ENCODE assay signal across 36 cellular contexts in the genomic region with DNA sequence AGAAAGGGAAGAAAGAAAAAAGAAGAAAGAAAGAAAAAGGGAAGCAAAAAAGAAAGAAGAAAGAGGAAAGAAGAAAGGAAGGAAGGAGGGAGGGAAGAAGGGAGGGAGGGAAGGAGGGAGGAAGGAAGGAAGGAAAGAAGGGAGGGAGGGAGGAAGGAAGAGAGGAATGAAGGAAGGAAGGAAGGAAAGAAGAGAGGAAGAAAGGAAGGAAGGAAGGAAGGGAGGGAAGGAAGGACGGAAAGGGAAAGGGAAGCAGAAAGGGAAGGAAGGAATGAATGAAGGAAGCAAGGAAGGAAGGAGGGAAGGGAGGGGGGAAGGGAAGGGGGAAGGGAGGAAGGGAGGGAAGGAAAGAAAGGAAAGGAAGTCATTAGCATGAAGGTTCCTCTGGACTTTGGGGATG.
"Had no signal": no experiment of that assay in that cellular context is flagged by ENCODE, and none has a peak within 500 bp of the region (broad histone marks: within the 10 kb centered on the region; RNA-seq: fewer than 3 reads in every experiment).

No MANE protein-coding gene starts in this region.

- FAIRE-seq: bronchial epithelial cell, TTC549 had no signal

- H3K27ac ChIP-seq: ascending aorta, cardiac muscle cell, VCaP had no signal

- H3K36me3 Mint-ChIP-seq: activated CD8-positive, alpha-beta memory T cell treated with anti-CD3 and anti-CD28 coated beads, Interleukin-2, amount 10 ng/mL, durations not matched to agents 7 days and 5 days; activated naive CD4-positive, alpha-beta T cell treated with anti-CD3 and anti-CD28 coated beads, Interleukin-2, amount 10 ng/mL, durations not matched to agents 7 days and 5 days; activated naive CD4-positive, alpha-beta T cell treated with anti-CD3 and anti-CD28 coated beads, Interleukin-2, amount 50 U/mL, for 24 hours; activated naive CD8-positive, alpha-beta T cell; activated naive CD8-positive, alpha-beta T cell treated with anti-CD3 and anti-CD28 coated beads, Interleukin-2, amount 10 ng/mL, durations not matched to agents 7 days and 5 days; brain had no signal

- H3K27ac Mint-ChIP-seq: activated B cell treated with CpG ODN at 0.5 μM for 24 hours; activated CD4-positive, alpha-beta memory T cell treated with anti-CD3 and anti-CD28 coated beads, Interleukin-2, amount 10 ng/mL, durations not matched to agents 7 days and 5 days; activated CD4-positive, alpha-beta T cell treated with anti-CD3 and anti-CD28 coated beads, Interleukin-2, amount 10 ng/mL, durations not matched to agents 7 days and 5 days; activated CD8-positive, alpha-beta memory T cell treated with anti-CD3 and anti-CD28 coated beads, Interleukin-2, amount 10 ng/mL, durations not matched to agents 7 days and 5 days; activated CD8-positive, alpha-beta T cell treated with anti-CD3 and anti-CD28 coated beads, Interleukin-2, amount 10 ng/mL, durations not matched to agents 7 days and 5 days; activated naive CD4-positive, alpha-beta T cell treated with anti-CD3 and anti-CD28 coated beads, Interleukin-2, amount 10 ng/mL, durations not matched to agents 7 days and 5 days; activated naive CD4-positive, alpha-beta T cell treated with anti-CD3 and anti-CD28 coated beads, Interleukin-2, amount 50 U/mL, for 24 hours; activated naive CD8-positive, alpha-beta T cell; activated naive CD8-positive, alpha-beta T cell treated with anti-CD3 and anti-CD28 coated beads, Interleukin-2, amount 10 ng/mL, durations not matched to agents 7 days and 5 days; activated naive CD8-positive, alpha-beta T cell treated with anti-CD3 and anti-CD28 coated beads, Interleukin-2, amount 50 U/mL, for 24 hours; activated T-cell treated with anti-CD3 and anti-CD28 coated beads, Interleukin-2, amount 50 U/mL, for 24 hours; activated T-helper 2 cell treated with anti-CD3 and anti-CD28 coated beads, Interferon-gamma antibody, Interleukin-2, Interleukin-4, amounts not matched to agents 10 μg/mL and 5 μg/mL and 100 μg/mL, durations not matched to agents 14 hours and 24 hours and 36 hours; brain; T-helper 1 cell treated with Interleukin-12 subunit alpha and Interleukin-12 subunit beta and Interleukin-4 antibody, amounts not matched to agents 30 μg/mL and 1 μg/mL, for 36 hours; T-helper 2 cell treated with Interferon-gamma antibody and Interleukin-4, amounts not matched to agents 5 μg/mL and 100 μg/mL, for 36 hours had no signal

- H3K4me1 Mint-ChIP-seq: activated B cell treated with CpG ODN at 0.5 μM for 24 hours; activated CD4-positive, alpha-beta memory T cell treated with anti-CD3 and anti-CD28 coated beads, Interleukin-2, amount 10 ng/mL, durations not matched to agents 7 days and 5 days; activated CD4-positive, alpha-beta T cell treated with anti-CD3 and anti-CD28 coated beads, Interleukin-2, amount 10 ng/mL, durations not matched to agents 7 days and 5 days; activated CD8-positive, alpha-beta memory T cell treated with anti-CD3 and anti-CD28 coated beads, Interleukin-2, amount 10 ng/mL, durations not matched to agents 7 days and 5 days; activated naive CD4-positive, alpha-beta T cell treated with anti-CD3 and anti-CD28 coated beads, Interleukin-2, amount 10 ng/mL, durations not matched to agents 7 days and 5 days; activated naive CD4-positive, alpha-beta T cell treated with anti-CD3 and anti-CD28 coated beads, Interleukin-2, amount 50 U/mL, for 24 hours; activated naive CD8-positive, alpha-beta T cell treated with anti-CD3 and anti-CD28 coated beads, Interleukin-2, amount 10 ng/mL, durations not matched to agents 7 days and 5 days; activated naive CD8-positive, alpha-beta T cell treated with anti-CD3 and anti-CD28 coated beads, Interleukin-2, amount 50 U/mL, for 24 hours; central memory CD8-positive, alpha-beta T cell had no signal

- H3K27me3 Mint-ChIP-seq: activated B cell treated with CpG ODN at 0.5 μM for 24 hours; activated CD4-positive, alpha-beta memory T cell treated with anti-CD3 and anti-CD28 coated beads, Interleukin-2, amount 10 ng/mL, durations not matched to agents 7 days and 5 days; activated CD4-positive, alpha-beta T cell treated with anti-CD3 and anti-CD28 coated beads, Interleukin-2, amount 10 ng/mL, durations not matched to agents 7 days and 5 days; activated CD8-positive, alpha-beta memory T cell treated with anti-CD3 and anti-CD28 coated beads, Interleukin-2, amount 10 ng/mL, durations not matched to agents 7 days and 5 days; activated naive CD4-positive, alpha-beta T cell treated with anti-CD3 and anti-CD28 coated beads, Interleukin-2, amount 10 ng/mL, durations not matched to agents 7 days and 5 days; activated naive CD4-positive, alpha-beta T cell treated with anti-CD3 and anti-CD28 coated beads, Interleukin-2, amount 50 U/mL, for 24 hours; activated naive CD8-positive, alpha-beta T cell; activated naive CD8-positive, alpha-beta T cell treated with anti-CD3 and anti-CD28 coated beads, Interleukin-2, amount 10 ng/mL, durations not matched to agents 7 days and 5 days; activated naive CD8-positive, alpha-beta T cell treated with anti-CD3 and anti-CD28 coated beads, Interleukin-2, amount 50 U/mL, for 24 hours; activated T-cell treated with anti-CD3 and anti-CD28 coated beads, Interleukin-2, amount 50 U/mL, for 24 hours; brain; central memory CD8-positive, alpha-beta T cell had no signal

- H3K4me3 Mint-ChIP-seq: activated B cell treated with CpG ODN at 0.5 μM for 24 hours; activated CD4-positive, alpha-beta memory T cell treated with anti-CD3 and anti-CD28 coated beads, Interleukin-2, amount 10 ng/mL, durations not matched to agents 7 days and 5 days; activated CD4-positive, alpha-beta T cell treated with anti-CD3 and anti-CD28 coated beads, Interleukin-2, amount 10 ng/mL, durations not matched to agents 7 days and 5 days; activated CD8-positive, alpha-beta memory T cell treated with anti-CD3 and anti-CD28 coated beads, Interleukin-2, amount 10 ng/mL, durations not matched to agents 7 days and 5 days; activated CD8-positive, alpha-beta T cell treated with anti-CD3 and anti-CD28 coated beads, Interleukin-2, amount 10 ng/mL, durations not matched to agents 7 days and 5 days; activated naive CD4-positive, alpha-beta T cell treated with anti-CD3 and anti-CD28 coated beads, Interleukin-2, amount 10 ng/mL, durations not matched to agents 7 days and 5 days; activated naive CD4-positive, alpha-beta T cell treated with anti-CD3 and anti-CD28 coated beads, Interleukin-2, amount 50 U/mL, for 24 hours; activated naive CD8-positive, alpha-beta T cell; activated naive CD8-positive, alpha-beta T cell treated with anti-CD3 and anti-CD28 coated beads, Interleukin-2, amount 10 ng/mL, durations not matched to agents 7 days and 5 days; activated naive CD8-positive, alpha-beta T cell treated with anti-CD3 and anti-CD28 coated beads, Interleukin-2, amount 50 U/mL, for 24 hours; activated T-cell treated with anti-CD3 and anti-CD28 coated beads, Interleukin-2, amount 50 U/mL, for 24 hours; brain; central memory CD8-positive, alpha-beta T cell; T-helper 1 cell treated with Interleukin-12 subunit alpha and Interleukin-12 subunit beta and Interleukin-4 antibody, amounts not matched to agents 30 μg/mL and 1 μg/mL, for 36 hours; T-helper 2 cell treated with Interferon-gamma antibody and Interleukin-4, amounts not matched to agents 5 μg/mL and 100 μg/mL, for 36 hours had no signal

- H3K36me3 ChIP-seq: ascending aorta, cardiac muscle cell had no signal

- ATAC-seq: activated CD8-positive, alpha-beta memory T cell treated with anti-CD3 and anti-CD28 coated beads, Interleukin-2, amount 10 ng/mL, durations not matched to agents 7 days and 5 days; activated CD8-positive, alpha-beta T cell treated with anti-CD3 and anti-CD28 coated beads, Interleukin-2, amount 10 ng/mL, durations not matched to agents 7 days and 5 days; activated naive CD8-positive, alpha-beta T cell treated with anti-CD3 and anti-CD28 coated beads, Interleukin-2, amount 50 U/mL, for 24 hours had no signal

- H3K4me3 ChIP-seq: ascending aorta, cardiac muscle cell had no signal

- H3K4me1 ChIP-seq: ascending aorta had no signal

- H3K27me3 ChIP-seq: ascending aorta, cardiac muscle cell had no signal

- H3K9me3 ChIP-seq: ascending aorta had no signal

- DNase-seq: activated B cell treated with CpG ODN at 0.5 μM for 24 hours; activated CD4-positive, alpha-beta memory T cell treated with anti-CD3 and anti-CD28 coated beads, Interleukin-2, amount 10 ng/mL, durations not matched to agents 7 days and 5 days; activated CD4-positive, alpha-beta T cell treated with anti-CD3 and anti-CD28 coated beads for 48 hours; activated CD4-positive, alpha-beta T cell treated with anti-CD3 and anti-CD28 coated beads, Interleukin-2, amount 10 ng/mL, durations not matched to agents 7 days and 5 days; activated CD4-positive, alpha-beta T cell treated with anti-CD3 and anti-CD28 coated beads, Interleukin-2, amount 50 U/mL, for 48 hours; activated CD4-positive, CD25-positive, alpha-beta regulatory T cell treated with anti-CD3 and anti-CD28 coated beads, Interleukin-2, amount 50 U/mL, for 72 hours; activated CD8-positive, alpha-beta memory T cell treated with anti-CD3 and anti-CD28 coated beads for 24 hours; activated CD8-positive, alpha-beta memory T cell treated with anti-CD3 and anti-CD28 coated beads, Interleukin-2, amount 10 ng/mL, durations not matched to agents 7 days and 5 days; activated CD8-positive, alpha-beta memory T cell treated with anti-CD3 and anti-CD28 coated beads, Interleukin-2, amount 50 U/mL, for 48 hours; activated CD8-positive, alpha-beta T cell treated with anti-CD3 and anti-CD28 coated beads, Interleukin-2, amount 10 ng/mL, durations not matched to agents 7 days and 5 days; activated effector memory CD4-positive, alpha-beta T cell treated with Interleukin-2 at 50 U/mL for 16 hours; activated gamma-delta T cell; activated naive CD4-positive, alpha-beta T cell treated with anti-CD3 and anti-CD28 coated beads, Interleukin-2, amount 10 ng/mL, durations not matched to agents 7 days and 5 days; activated naive CD4-positive, alpha-beta T cell treated with Interleukin-2 at 50 U/mL for 16 hours; activated naive CD8-positive, alpha-beta T cell treated with anti-CD3 and anti-CD28 coated beads, Interleukin-2, amount 10 ng/mL, durations not matched to agents 7 days and 5 days; activated naive CD8-positive, alpha-beta T cell treated with anti-CD3 and anti-CD28 coated beads, Interleukin-2, amount 50 U/mL, for 24 hours; activated T-cell treated with anti-CD3 and anti-CD28 coated beads, Interleukin-2, amount 50 U/mL, for 24 hours; amygdala; anterior cingulate cortex; caudate nucleus; cerebellar nuclear complex; T-helper 1 cell; T-helper 2 cell; T-helper 9 cell had no signal

- H3K9me3 Mint-ChIP-seq: activated B cell treated with CpG ODN at 0.5 μM for 24 hours; activated CD4-positive, alpha-beta T cell treated with anti-CD3 and anti-CD28 coated beads, Interleukin-2, amount 10 ng/mL, durations not matched to agents 7 days and 5 days; activated naive CD4-positive, alpha-beta T cell treated with anti-CD3 and anti-CD28 coated beads, Interleukin-2, amount 10 ng/mL, durations not matched to agents 7 days and 5 days; activated naive CD8-positive, alpha-beta T cell treated with anti-CD3 and anti-CD28 coated beads, Interleukin-2, amount 10 ng/mL, durations not matched to agents 7 days and 5 days; T-helper 1 cell treated with Interleukin-12 subunit alpha and Interleukin-12 subunit beta and Interleukin-4 antibody, amounts not matched to agents 30 μg/mL and 1 μg/mL, for 36 hours; T-helper 2 cell treated with Interferon-gamma antibody and Interleukin-4, amounts not matched to agents 5 μg/mL and 100 μg/mL, for 36 hours had no signal
